In the genomic region with DNA sequence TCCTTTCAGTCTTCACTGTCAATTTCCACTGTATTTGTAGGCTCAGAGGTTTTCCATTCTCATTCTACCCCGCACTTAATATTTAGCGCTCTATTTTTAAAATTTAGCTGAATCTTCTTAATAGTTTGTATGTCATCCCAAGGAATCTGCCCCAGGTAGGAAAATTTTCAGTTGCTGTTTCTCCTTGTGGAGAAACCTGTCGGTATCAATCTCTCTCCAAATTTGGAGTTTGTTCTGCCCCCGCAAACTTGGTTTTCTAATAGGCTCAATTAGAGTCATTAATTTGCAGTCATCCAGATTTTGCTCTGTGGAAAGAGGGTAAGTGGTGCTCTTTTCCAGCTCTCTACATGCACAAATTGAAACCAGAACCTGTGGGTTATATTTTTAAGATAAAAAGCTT, we compare ENCODE assay signal across 34 cellular contexts.
"Had no signal": no experiment of that assay in that cellular context is flagged by ENCODE, and none has a peak within 500 bp of the region (broad histone marks: within the 10 kb centered on the region; RNA-seq: fewer than 3 reads in every experiment).

No MANE protein-coding gene starts in this region.

- H3K36me3 ChIP-seq: MG63 had no signal

- H3K27me3 ChIP-seq: MG63 had no signal

- H3K4me3 ChIP-seq: MG63 had no signal

- DNase-seq: Kasumi-1, MG63, MM.1S, MV-4-11, NCI-H1048, NCI-H1092, NCI-H1092 treated with DMSO at 0.1 percent for 48 hours, NCI-H1105, NCI-H1105 treated with DMSO at 0.1 percent for 48 hours, NCI-H1417, NCI-H1417 treated with DMSO at 0.1 percent for 48 hours, NCI-H1436, NCI-H1436 treated with DMSO at 0.1 percent for 48 hours, NCI-H146, NCI-H1694, NCI-H1694 treated with DMSO at 0.1 percent for 48 hours, NCI-H187, NCI-H187 treated with DMSO at 0.1 percent for 48 hours, NCI-H1930, NCI-H2029, NCI-H2029 treated with DMSO at 0.1 percent for 48 hours, NCI-H2081, NCI-H2081 treated with DMSO at 0.1 percent for 48 hours, NCI-H2107, NCI-H2171, NCI-H2171 treated with DMSO at 0.1 percent for 48 hours, NCI-H2227 treated with DMSO at 0.1 percent for 48 hours, NCI-H226, NCI-H345, NCI-H446, NCI-H446 treated with DMSO at 0.1 percent for 48 hours, NCI-H510A, NCI-H510A treated with DMSO at 0.1 percent for 48 hours, NCI-H524 had no signal

- H3K9me3 ChIP-seq: MG63 had no signal
